ENCODE assay signal across 22 cellular contexts in genomic region chr19:7187605-7188339, GRCh38.
"Had no signal": no experiment of that assay in that cellular context is flagged by ENCODE, and none has a peak within 500 bp of the region (broad histone marks: within the 10 kb centered on the region; RNA-seq: fewer than 3 reads in every experiment).

No MANE protein-coding gene starts in this region.

- DNase-seq: activated CD8-positive, alpha-beta memory T cell treated with anti-CD3 and anti-CD28 coated beads, Interleukin-2, amount 10 ng/mL, durations not matched to agents 7 days and 5 days; activated gamma-delta T cell treated with Interleukin-2 at 50 U/mL for 16 hours; activated naive CD8-positive, alpha-beta T cell treated with anti-CD3 and anti-CD28 coated beads for 36 hours; activated T-cell treated with anti-CD3 and anti-CD28 coated beads, Interleukin-2, amount 50 U/mL, for 24 hours; brain microvascular endothelial cell; esophagus squamous epithelium; foreskin fibroblast; head of caudate nucleus; islet precursor cell; midbrain; naive thymus-derived CD4-positive, alpha-beta T cell; nucleus accumbens; sigmoid colon; stimulated activated CD4-positive, alpha-beta T cell treated with anti-CD3 and anti-CD28 coated beads, Interleukin-12 subunit alpha, Interleukin-12 subunit beta, amount 100 ng/mL, for 4 hours; stimulated activated CD4-positive, alpha-beta T cell treated with anti-CD3 and anti-CD28 coated beads, Interleukin-2, amount 100 ng/mL, for 48 hours; stimulated activated CD8-positive, alpha-beta memory T cell treated with anti-CD3 and anti-CD28 coated beads, Interleukin-4, amount 100 ng/mL, for 48 hours; T-helper 2 cell had no signal

- H3K9me3 Mint-ChIP-seq: activated naive CD8-positive, alpha-beta T cell treated with anti-CD3 and anti-CD28 coated beads for 36 hours; activated T-cell treated with anti-CD3 and anti-CD28 coated beads, Interleukin-2, amount 50 U/mL, for 24 hours; stimulated activated naive CD8-positive, alpha-beta T cell treated with anti-CD3 and anti-CD28 coated beads, Interleukin-15, Interleukin-2, amounts not matched to agents 100 ng/mL and 50 ng/mL, for 24 hours had no signal

- H3K27ac ChIP-seq: brain microvascular endothelial cell, esophagus squamous epithelium, prostate gland had no signal

- H3K27me3 ChIP-seq: brain microvascular endothelial cell, esophagus squamous epithelium, sigmoid colon had no signal

- H3K4me1 ChIP-seq: esophagus squamous epithelium, prostate gland had no signal

- ATAC-seq: activated CD4-positive, CD25-positive, alpha-beta regulatory T cell treated with anti-CD3 and anti-CD28 coated beads, Interleukin-2, amount 50 U/mL, for 24 hours; activated CD8-positive, alpha-beta memory T cell treated with anti-CD3 and anti-CD28 coated beads, Interleukin-2, amount 10 ng/mL, durations not matched to agents 7 days and 5 days; naive thymus-derived CD4-positive, alpha-beta T cell had no signal

- FAIRE-seq: endometrium, TTC549 had no signal

- H3K9me3 ChIP-seq: esophagus squamous epithelium, prostate gland, sigmoid colon had no signal

- H3K27ac Mint-ChIP-seq: activated CD8-positive, alpha-beta memory T cell treated with anti-CD3 and anti-CD28 coated beads, Interleukin-2, amount 10 ng/mL, durations not matched to agents 7 days and 5 days; activated naive CD8-positive, alpha-beta T cell treated with anti-CD3 and anti-CD28 coated beads for 36 hours; activated T-cell treated with anti-CD3 and anti-CD28 coated beads, Interleukin-2, amount 50 U/mL, for 24 hours; stimulated activated naive CD8-positive, alpha-beta T cell treated with anti-CD3 and anti-CD28 coated beads, Interleukin-15, Interleukin-2, amounts not matched to agents 100 ng/mL and 50 ng/mL, for 24 hours had no signal

- H3K4me3 ChIP-seq: esophagus squamous epithelium, prostate gland, sigmoid colon had no signal

- H3K36me3 ChIP-seq: brain microvascular endothelial cell, prostate gland had no signal

- H3K4me3 Mint-ChIP-seq: activated CD8-positive, alpha-beta memory T cell treated with anti-CD3 and anti-CD28 coated beads, Interleukin-2, amount 10 ng/mL, durations not matched to agents 7 days and 5 days; activated naive CD8-positive, alpha-beta T cell treated with anti-CD3 and anti-CD28 coated beads for 36 hours; activated T-cell treated with anti-CD3 and anti-CD28 coated beads, Interleukin-2, amount 50 U/mL, for 24 hours; naive thymus-derived CD4-positive, alpha-beta T cell; stimulated activated naive CD8-positive, alpha-beta T cell treated with anti-CD3 and anti-CD28 coated beads, Interleukin-15, Interleukin-2, amounts not matched to agents 100 ng/mL and 50 ng/mL, for 24 hours had no signal

- H3K36me3 Mint-ChIP-seq: activated CD8-positive, alpha-beta memory T cell treated with anti-CD3 and anti-CD28 coated beads, Interleukin-2, amount 10 ng/mL, durations not matched to agents 7 days and 5 days; activated naive CD8-positive, alpha-beta T cell treated with anti-CD3 and anti-CD28 coated beads for 36 hours; naive thymus-derived CD4-positive, alpha-beta T cell had no signal
